17 cellular contexts compared by ENCODE assay signal in the genomic region with DNA sequence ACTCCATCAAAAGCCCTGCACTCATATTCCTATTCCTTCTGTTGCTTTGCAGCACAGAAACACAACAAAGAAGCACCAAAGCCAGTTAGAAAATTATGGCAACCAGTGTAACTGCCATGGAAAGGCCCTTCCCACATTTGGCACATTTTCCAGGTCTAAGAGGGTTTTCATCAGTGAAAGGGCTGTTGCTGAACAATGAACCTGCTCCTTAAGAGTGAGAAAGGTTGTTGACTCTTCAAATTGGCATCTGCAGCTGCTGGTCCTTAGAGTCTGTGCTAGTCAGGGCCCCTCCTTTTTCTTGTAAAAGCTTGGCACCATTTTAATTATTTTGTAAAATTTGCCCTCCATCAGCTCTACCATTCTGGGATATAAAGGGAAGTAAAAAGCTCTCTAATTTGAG.
DNase-seq lines count a peak whose midpoint lies in the region; TF ChIP-seq lines count a peak whose summit lies in the region.
"Had no signal": no experiment of that assay in that cellular context is flagged by ENCODE, and none has a peak within 500 bp of the region (broad histone marks: within the 10 kb centered on the region; RNA-seq: fewer than 3 reads in every experiment).

No MANE protein-coding gene starts in this region.

- H3K27ac Mint-ChIP-seq in neural progenitor cell = peak overlapping the region; percentile 72
- no peak overlapping the region for H3K27ac Mint-ChIP-seq in activated naive CD4-positive, alpha-beta T cell treated with anti-CD3 and anti-CD28 coated beads, Interleukin-2, amount 10 ng/mL, durations not matched to agents 7 days and 5 days
- H3K27ac Mint-ChIP-seq: activated CD4-positive, alpha-beta memory T cell treated with anti-CD3 and anti-CD28 coated beads, Interleukin-2, amount 10 ng/mL, durations not matched to agents 7 days and 5 days; mesothelial cell of epicardium; T-cell had no signal

- H3K9ac ChIP-seq in HUES6 (ENCODE audit: low read length) (no peak overlapping the region), neural progenitor cell (no peak overlapping the region)

- H3K36me3 Mint-ChIP-seq in neural progenitor cell = no peaks in the 10 kb centered on the region
- no peaks in the 10 kb centered on the region for H3K36me3 Mint-ChIP-seq in activated naive CD4-positive, alpha-beta T cell treated with anti-CD3 and anti-CD28 coated beads, Interleukin-2, amount 10 ng/mL, durations not matched to agents 7 days and 5 days
- H3K36me3 Mint-ChIP-seq: mesothelial cell of epicardium, T-cell had no signal

- H3K9me3 Mint-ChIP-seq in neural progenitor cell = peaks cover 11% of the 10 kb centered on the region
- no peaks in the 10 kb centered on the region for H3K9me3 Mint-ChIP-seq in activated naive CD4-positive, alpha-beta T cell treated with anti-CD3 and anti-CD28 coated beads, Interleukin-2, amount 10 ng/mL, durations not matched to agents 7 days and 5 days
- H3K9me3 Mint-ChIP-seq: activated CD4-positive, alpha-beta memory T cell treated with anti-CD3 and anti-CD28 coated beads, Interleukin-2, amount 10 ng/mL, durations not matched to agents 7 days and 5 days; mesothelial cell of epicardium; T-cell had no signal

- no peaks in the 10 kb centered on the region for H3K9me3 ChIP-seq in HUES6 (ENCODE audit: control insufficient read depth, insufficient read depth, low read depth, low read length)
- no peaks in the 10 kb centered on the region for H3K9me3 ChIP-seq in neural progenitor cell (ENCODE audit: low read depth)
- H3K9me3 ChIP-seq: heart right ventricle, MG63 had no signal

- H3K36me3 ChIP-seq in HUES6 (ENCODE audit: control insufficient read depth, insufficient read depth, low read length) (no peaks in the 10 kb centered on the region), neural progenitor cell (no peaks in the 10 kb centered on the region)
- H3K36me3 ChIP-seq: heart right ventricle, MG63, right lobe of liver had no signal

- TF ChIP-seq CTCF in neural progenitor cell (IDR thresholded peaks at IDR 0.05) = no peak

- CTCF ChIA-PET in activated naive CD4-positive, alpha-beta T cell treated with anti-CD3 and anti-CD28 coated beads, Interleukin-2, amount 10 ng/mL, durations not matched to agents 7 days and 5 days (lab: Charles Lee) = interaction anchor here (0.8 kb wide), 1 partner anchor 9 kb away, joined by 3 read pairs; no protein-coding TSS in a partner anchor

- no peaks in the 10 kb centered on the region for H3K79me2 ChIP-seq in neural progenitor cell (ENCODE audit: low read depth)

- peak overlapping the region; percentile 61 for H3K4me2 ChIP-seq in neural progenitor cell

- no peaks in the 10 kb centered on the region for H3K27me3 Mint-ChIP-seq in neural progenitor cell (ENCODE audit: insufficient read depth, low read depth)
- H3K27me3 Mint-ChIP-seq in activated naive CD4-positive, alpha-beta T cell treated with anti-CD3 and anti-CD28 coated beads, Interleukin-2, amount 10 ng/mL, durations not matched to agents 7 days and 5 days = peaks cover 4% of the 10 kb centered on the region

- H3K27ac ChIP-seq in HUES6 (ENCODE audit: low read depth, low read length) (peak overlapping the region; percentile 78), neural progenitor cell (peak overlapping the region; percentile 24)
- H3K27ac ChIP-seq: right lobe of liver, RWPE1 had no signal

- H3K4me1 Mint-ChIP-seq in neural progenitor cell = peaks cover 39% of the 10 kb centered on the region
- no peaks in the 10 kb centered on the region for H3K4me1 Mint-ChIP-seq in activated naive CD4-positive, alpha-beta T cell treated with anti-CD3 and anti-CD28 coated beads, Interleukin-2, amount 10 ng/mL, durations not matched to agents 7 days and 5 days
- H3K4me1 Mint-ChIP-seq: activated CD4-positive, alpha-beta memory T cell treated with anti-CD3 and anti-CD28 coated beads, Interleukin-2, amount 10 ng/mL, durations not matched to agents 7 days and 5 days; T-cell had no signal

- H3K4me3 ChIP-seq in HUES6 (ENCODE audit: low read depth, low read length) = no peak overlapping the region; the same call in 1 of the 2 replicates
- no peak overlapping the region for H3K4me3 ChIP-seq in neural progenitor cell
- H3K4me3 ChIP-seq: heart right ventricle, MG63, right lobe of liver had no signal

- H2AFZ ChIP-seq in neural progenitor cell (replicated peaks) = no peak overlapping the region

- H3K27me3 ChIP-seq in HUES6 (ENCODE audit: control insufficient read depth, insufficient read depth, low read length) (no peaks in the 10 kb centered on the region; the same call in 1 of the 2 replicates), neural progenitor cell (no peaks in the 10 kb centered on the region)
- H3K27me3 ChIP-seq: heart right ventricle, MG63, right lobe of liver had no signal

- H3K4me1 ChIP-seq in HUES6 (ENCODE audit: control insufficient read depth, insufficient read depth, low read length) (peaks cover 29% of the 10 kb centered on the region), neural progenitor cell (peaks cover 45% of the 10 kb centered on the region)
- H3K4me1 ChIP-seq: right lobe of liver had no signal

- H4K20me1 ChIP-seq in neural progenitor cell (ENCODE audit: low read depth) = no peaks in the 10 kb centered on the region

- peak; percentile 97 for DNase-seq in NCI-H2029 treated with DMSO at 0.1 percent for 48 hours (lab: John Stamatoyannopoulos, UW)
- DNase-seq in NCI-H748 treated with DMSO at 0.1 percent for 48 hours (lab: John Stamatoyannopoulos, UW) = peak; percentile 95
- peak; percentile 17 for DNase-seq in neural progenitor cell (ENCODE audit: low spot score)
- DNase-seq in activated naive CD4-positive, alpha-beta T cell treated with anti-CD3 and anti-CD28 coated beads, Interleukin-2, amount 10 ng/mL, durations not matched to agents 7 days and 5 days = no peak
- no peak for DNase-seq in ecto neural progenitor cell (ENCODE audit: low spot score)
- no peak for DNase-seq in activated effector memory CD4-positive, alpha-beta T cell treated with anti-CD3 and anti-CD28 coated beads, Interleukin-2, amount 50 U/mL, for 16 hours
- DNase-seq: activated CD4-positive, alpha-beta memory T cell treated with anti-CD3 and anti-CD28 coated beads, Interleukin-2, amount 10 ng/mL, durations not matched to agents 7 days and 5 days; effector CD4-positive, alpha-beta T cell; heart right ventricle; kidney glomerular epithelial cell; MG63; right lobe of liver; stimulated activated CD4-positive, alpha-beta T cell treated with anti-CD3 and anti-CD28 coated beads, Interleukin-1b, Interleukin-23, amount 100 ng/mL, for 48 hours; T-cell had no signal

- no peaks in the 10 kb centered on the region for H3F3A ChIP-seq in neural progenitor cell (ENCODE audit: low read depth)

- H3K4me3 Mint-ChIP-seq in neural progenitor cell = no peak overlapping the region
- H3K4me3 Mint-ChIP-seq in activated naive CD4-positive, alpha-beta T cell treated with anti-CD3 and anti-CD28 coated beads, Interleukin-2, amount 10 ng/mL, durations not matched to agents 7 days and 5 days = no peak overlapping the region
- H3K4me3 Mint-ChIP-seq: activated CD4-positive, alpha-beta memory T cell treated with anti-CD3 and anti-CD28 coated beads, Interleukin-2, amount 10 ng/mL, durations not matched to agents 7 days and 5 days; mesothelial cell of epicardium; T-cell had no signal

Comparison
In these comparisons a context has a peak if more than half of its experiments do, and no peak if none do; other contexts are left out.
1. DNase-seq: peak in NCI-H2029 treated with DMSO at 0.1 percent for 48 hours (single experiment), NCI-H748 treated with DMSO at 0.1 percent for 48 hours (single experiment) and neural progenitor cell (single experiment); none in activated naive CD4-positive, alpha-beta T cell treated with anti-CD3 and anti-CD28 coated beads, Interleukin-2, amount 10 ng/mL, durations not matched to agents 7 days and 5 days (single experiment), ecto neural progenitor cell (single experiment) and activated effector memory CD4-positive, alpha-beta T cell treated with anti-CD3 and anti-CD28 coated beads, Interleukin-2, amount 50 U/mL, for 16 hours (single experiment).